15 cellular contexts compared by ENCODE assay signal in the genomic region with DNA sequence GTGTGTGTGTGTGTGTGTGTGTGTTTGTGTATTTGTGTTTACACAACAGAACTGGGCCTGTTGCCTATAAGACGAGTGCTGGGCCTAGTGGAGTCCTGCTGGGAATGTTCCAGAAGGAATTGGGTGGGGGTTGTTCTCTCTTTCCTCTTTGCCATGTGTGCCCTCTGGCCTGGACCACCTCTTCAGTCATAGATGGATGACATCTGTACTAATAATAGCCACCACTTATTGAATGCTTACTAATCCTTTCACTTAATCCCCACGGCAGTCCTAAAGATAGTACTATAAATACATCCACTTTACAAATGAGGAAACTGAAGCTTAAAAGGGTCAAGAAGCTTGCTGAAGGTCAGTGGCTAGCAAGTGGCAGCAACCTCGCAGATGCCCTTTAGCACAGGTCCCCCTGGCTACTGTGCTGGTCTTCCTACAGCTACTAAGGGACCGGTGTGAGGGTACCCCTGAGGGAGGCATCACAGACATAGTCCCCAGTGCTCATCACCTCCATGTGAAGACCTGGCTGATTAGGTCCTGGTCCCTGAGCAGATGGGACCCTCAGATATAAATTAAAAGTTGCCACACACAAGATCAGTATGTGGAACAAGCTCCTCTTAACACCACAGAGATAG. TPM values are rescaled to one million over a fixed set of nuclear protein-coding genes. Genes with fewer than 3 reads are reported as not detected.
DNase-seq lines count a peak whose midpoint lies in the region; TF ChIP-seq lines count a peak whose summit lies in the region.
"Had no signal": no experiment of that assay in that cellular context is flagged by ENCODE, and none has a peak within 500 bp of the region (broad histone marks: within the 10 kb centered on the region; RNA-seq: fewer than 3 reads in every experiment).

No MANE protein-coding gene starts in this region.

- H3K9me3 Mint-ChIP-seq in nephron progenitor cell: no peaks in the 10 kb centered on the region
- H3K9me3 Mint-ChIP-seq in activated CD4-positive, alpha-beta T cell treated with anti-CD3 and anti-CD28 coated beads, Interleukin-2, amount 10 ng/mL, durations not matched to agents 24 days and 14 days: no peaks in the 10 kb centered on the region

- H3K4me3 ChIP-seq in fibroblast of mammary gland (ENCODE audit: control insufficient read depth, low read depth, low read length): no peak overlapping the region
- H3K4me3 ChIP-seq: Peyer's patch had no signal

- H3K4me3 Mint-ChIP-seq in nephron progenitor cell: no peak overlapping the region
- no peak overlapping the region for H3K4me3 Mint-ChIP-seq in activated CD4-positive, alpha-beta T cell treated with anti-CD3 and anti-CD28 coated beads, Interleukin-2, amount 10 ng/mL, durations not matched to agents 24 days and 14 days

- no peaks in the 10 kb centered on the region for H3K27me3 Mint-ChIP-seq in nephron progenitor cell (ENCODE audit: low read depth, poor library complexity)
- no peaks in the 10 kb centered on the region for H3K27me3 Mint-ChIP-seq in activated CD4-positive, alpha-beta T cell treated with anti-CD3 and anti-CD28 coated beads, Interleukin-2, amount 10 ng/mL, durations not matched to agents 24 days and 14 days

- H3K36me3 Mint-ChIP-seq in nephron progenitor cell (ENCODE audit: low read depth): peaks cover 46% of the 10 kb centered on the region
- peaks cover 9% of the 10 kb centered on the region for H3K36me3 Mint-ChIP-seq in activated CD4-positive, alpha-beta T cell treated with anti-CD3 and anti-CD28 coated beads, Interleukin-2, amount 10 ng/mL, durations not matched to agents 24 days and 14 days (ENCODE audit: low read depth)

- peak; percentile 60 for DNase-seq in NCI-H524 treated with DMSO at 0.1 percent for 48 hours (lab: John Stamatoyannopoulos, UW)
- DNase-seq in fibroblast of mammary gland (ENCODE audit: low read depth): peak; percentile 26
- no peak for DNase-seq in nephron progenitor cell
- no peak for DNase-seq in activated CD4-positive, alpha-beta T cell treated with anti-CD3 and anti-CD28 coated beads for 4 hours
- no peak for DNase-seq in HK-2 (ENCODE audit: unreplicated experiment)
- no peak for DNase-seq in activated CD4-positive, alpha-beta T cell treated with anti-CD3 and anti-CD28 coated beads, Interleukin-2, amount 10 ng/mL, durations not matched to agents 24 days and 14 days
- DNase-seq in NCI-H748 (lab: John Stamatoyannopoulos, UW; ENCODE audit: unreplicated experiment): no peak
- DNase-seq: activated naive CD4-positive, alpha-beta T cell; Karpas-422; NCI-H146; NCI-H510A; Peyer's patch; stimulated activated CD4-positive, alpha-beta T cell treated with anti-CD3 and anti-CD28 coated beads, Interleukin-1b, Interleukin-23, amount 100 ng/mL, for 48 hours; trophoblast cell had no signal

- TF ChIP-seq CTCF in 22Rv1 (IDR thresholded peaks at IDR 0.05): no peak
- TF ChIP-seq CTCF in fibroblast of mammary gland (conservative IDR thresholded peaks at IDR 0.05; ENCODE audit: control insufficient read depth, insufficient read depth, low read depth, low read length): no peak
- no peak for TF ChIP-seq CTCF in nephron progenitor cell (IDR thresholded peaks at IDR 0.05)

- H3K4me1 Mint-ChIP-seq in nephron progenitor cell: no peaks in the 10 kb centered on the region
- H3K4me1 Mint-ChIP-seq in activated CD4-positive, alpha-beta T cell treated with anti-CD3 and anti-CD28 coated beads, Interleukin-2, amount 10 ng/mL, durations not matched to agents 24 days and 14 days: no peaks in the 10 kb centered on the region

- H3K27ac ChIP-seq in 22Rv1: peak overlapping the region; percentile 13; the same call in 1 of the 2 replicates
- H3K27ac ChIP-seq: Peyer's patch had no signal

- intact Hi-C loops in activated CD4-positive, alpha-beta T cell treated with anti-CD3 and anti-CD28 coated beads, Interleukin-2, amount 10 ng/mL, durations not matched to agents 24 days and 14 days (cut with micrococcal nuclease): no loop called here

- H3K27ac Mint-ChIP-seq in nephron progenitor cell: peak overlapping the region; percentile 55
- no peak overlapping the region for H3K27ac Mint-ChIP-seq in activated CD4-positive, alpha-beta T cell treated with anti-CD3 and anti-CD28 coated beads, Interleukin-2, amount 10 ng/mL, durations not matched to agents 24 days and 14 days

RNA-seq across cellular contexts. Expression of a gene that starts 55.2 kb away (rescaled TPM):
- total RNA-seq in activated CD4-positive, alpha-beta T cell treated with anti-CD3 and anti-CD28 coated beads, Interleukin-2, amount 10 ng/mL, durations not matched to agents 24 days and 14 days: 17.8 and 19.3 TPM in 2 replicates

Comparison
In these comparisons a context has a peak if more than half of its experiments do, and no peak if none do; other contexts are left out.
1. DNase-seq: peak in NCI-H524 treated with DMSO at 0.1 percent for 48 hours (single experiment) and fibroblast of mammary gland (single experiment); none in nephron progenitor cell (single experiment), activated CD4-positive, alpha-beta T cell treated with anti-CD3 and anti-CD28 coated beads for 4 hours (0 of 2), HK-2 (single experiment), activated CD4-positive, alpha-beta T cell treated with anti-CD3 and anti-CD28 coated beads, Interleukin-2, amount 10 ng/mL, durations not matched to agents 24 days and 14 days (single experiment) and NCI-H748 (single experiment).